In genomic region chr13:34078334-34078999, GRCh38 we compare ENCODE assay signal across 20 cellular contexts.
"Had no signal": no experiment of that assay in that cellular context is flagged by ENCODE, and none has a peak within 500 bp of the region (broad histone marks: within the 10 kb centered on the region; RNA-seq: fewer than 3 reads in every experiment).

No MANE protein-coding gene starts in this region.

- H3K9me3 ChIP-seq: esophagus squamous epithelium, neutrophil had no signal

- H3K4me1 ChIP-seq: left lung had no signal

- DNase-seq: activated CD4-positive, CD25-positive, alpha-beta regulatory T cell treated with anti-CD3 and anti-CD28 coated beads, Interleukin-2, amount 50 U/mL, for 72 hours; activated naive CD4-positive, alpha-beta T cell treated with Interleukin-2 at 50 U/mL for 16 hours; anterior cingulate cortex; cortex of kidney; effector CD8-positive, alpha-beta T cell; esophagus squamous epithelium; hippocampal formation; left lung; mammary epithelial cell; naive thymus-derived CD8-positive, alpha-beta T cell; stimulated activated CD4-positive, alpha-beta T cell treated with anti-CD3 and anti-CD28 coated beads, Interleukin-15, amount 100 ng/mL, for 24 hours; stimulated activated CD4-positive, alpha-beta T cell treated with anti-CD3 and anti-CD28 coated beads, Interleukin-4, amount 100 ng/mL, for 1 hour; stimulated activated naive B cell treated with anti-CD40 and anti-IgM and Interleukin-4, amounts not matched to agents 10 μg/mL and 1 μg/mL and 100 μg/mL, for 72 hours had no signal

- ATAC-seq: activated T-helper 17 cell treated with anti-CD3 and anti-CD28 coated beads, Interleukin-2, amount 50 U/mL, for 72 hours; left lung; naive thymus-derived CD8-positive, alpha-beta T cell; stimulated activated naive B cell treated with anti-CD40 and anti-IgM and Interleukin-4, amounts not matched to agents 10 μg/mL and 1 μg/mL and 100 μg/mL, for 72 hours had no signal

- FAIRE-seq: endothelial cell of umbilical vein, keratinocyte had no signal

- H3K27me3 ChIP-seq: esophagus squamous epithelium, left lung, neutrophil, right atrium auricular region, tibial nerve had no signal

- H3K36me3 Mint-ChIP-seq: stimulated activated naive B cell treated with anti-CD40 and anti-IgM and Interleukin-4, amounts not matched to agents 10 μg/mL and 1 μg/mL and 100 μg/mL, for 72 hours had no signal

- H3K36me3 ChIP-seq: esophagus squamous epithelium, left lung, neutrophil, right atrium auricular region, tibial nerve had no signal

- H3K4me3 Mint-ChIP-seq: activated T-helper 17 cell treated with anti-CD3 and anti-CD28 coated beads, Interleukin-2, amount 50 U/mL, for 72 hours; naive thymus-derived CD8-positive, alpha-beta T cell; stimulated activated naive B cell treated with anti-CD40 and anti-IgM and Interleukin-4, amounts not matched to agents 10 μg/mL and 1 μg/mL and 100 μg/mL, for 72 hours had no signal

- H3K27ac Mint-ChIP-seq: activated T-helper 17 cell treated with anti-CD3 and anti-CD28 coated beads, Interleukin-2, amount 50 U/mL, for 72 hours; naive thymus-derived CD8-positive, alpha-beta T cell; stimulated activated naive B cell treated with anti-CD40 and anti-IgM and Interleukin-4, amounts not matched to agents 10 μg/mL and 1 μg/mL and 100 μg/mL, for 72 hours had no signal

- H3K27me3 Mint-ChIP-seq: activated T-helper 17 cell treated with anti-CD3 and anti-CD28 coated beads, Interleukin-2, amount 50 U/mL, for 72 hours; naive thymus-derived CD8-positive, alpha-beta T cell; stimulated activated naive B cell treated with anti-CD40 and anti-IgM and Interleukin-4, amounts not matched to agents 10 μg/mL and 1 μg/mL and 100 μg/mL, for 72 hours had no signal

- H3K27ac ChIP-seq: esophagus squamous epithelium, left lung, neutrophil, right atrium auricular region, skin epidermis, tibial nerve had no signal

- H3K4me3 ChIP-seq: esophagus squamous epithelium, left lung, right atrium auricular region, skin epidermis, tibial nerve had no signal

- H3K4me1 Mint-ChIP-seq: activated T-helper 17 cell treated with anti-CD3 and anti-CD28 coated beads, Interleukin-2, amount 50 U/mL, for 72 hours; naive thymus-derived CD8-positive, alpha-beta T cell; stimulated activated naive B cell treated with anti-CD40 and anti-IgM and Interleukin-4, amounts not matched to agents 10 μg/mL and 1 μg/mL and 100 μg/mL, for 72 hours had no signal
